ENCODE assay signal across 9 cellular contexts in the genomic region with DNA sequence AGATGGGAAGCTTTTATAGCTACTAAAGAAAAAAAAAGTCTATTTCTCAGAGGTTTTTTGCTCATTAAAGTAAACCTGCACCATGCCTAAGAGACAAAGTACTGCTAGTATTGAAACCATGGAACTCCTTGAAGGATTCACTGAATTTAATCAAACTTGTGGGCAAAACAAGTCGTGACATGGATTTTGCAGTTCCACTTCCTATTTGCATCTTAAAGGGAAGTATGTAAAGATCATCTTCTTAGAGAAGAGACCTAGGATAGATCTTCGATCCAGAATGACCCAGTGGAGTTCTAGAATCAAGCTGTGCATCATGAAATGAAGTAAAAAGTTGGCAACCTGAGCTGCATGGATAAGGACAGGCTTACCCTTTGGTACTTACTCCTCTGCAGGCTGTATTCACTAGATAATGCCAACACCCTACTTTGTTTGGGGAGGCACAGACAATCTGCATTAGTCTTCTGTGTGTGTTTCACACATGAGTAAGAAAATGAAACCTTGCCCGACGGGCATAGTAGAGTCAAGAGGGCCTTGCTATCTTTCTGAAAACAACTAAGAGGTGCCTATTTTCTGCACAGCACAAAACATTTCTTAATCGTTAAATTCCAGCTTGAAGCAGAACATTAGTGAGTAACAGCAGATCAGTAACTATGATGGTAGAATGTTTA. TPM values are rescaled to one million over a fixed set of nuclear protein-coding genes. Genes with fewer than 3 reads are reported as not detected.
DNase-seq lines count a peak whose midpoint lies in the region; TF ChIP-seq lines count a peak whose summit lies in the region.
"Had no signal": no experiment of that assay in that cellular context is flagged by ENCODE, and none has a peak within 500 bp of the region (broad histone marks: within the 10 kb centered on the region; RNA-seq: fewer than 3 reads in every experiment).

No MANE protein-coding gene starts in this region.

- intact Hi-C loops in head of caudate nucleus (cut with DNase I): no loop called here

- in situ Hi-C loops in brain microvascular endothelial cell (cut with HindIII; ENCODE audit: low pct_ligation_motif_present, low sequenced_read_pairs): no loop called here

- TF ChIP-seq CTCF in brain microvascular endothelial cell (IDR thresholded peaks at IDR 0.05; ENCODE audit: low read depth, low read length, missing control alignments) (no peak), osteoblast (IDR thresholded peaks at IDR 0.05; ENCODE audit: extremely low read depth, low read depth, low read length) (no peak)

- DNase-seq in ELR (ENCODE audit: low read depth): peak; percentile 39
- DNase-seq in LHCN-M2 (ENCODE audit: low read depth): peak; percentile 34
- DNase-seq in brain microvascular endothelial cell: no peak
- DNase-seq in osteoblast (ENCODE audit: insufficient read length, low spot score, missing footprints): no peak
- no peak for DNase-seq in head of caudate nucleus
- no peak for DNase-seq in NCI-H2029 (lab: John Stamatoyannopoulos, UW)
- DNase-seq in amniotic stem cell (lab: John Stamatoyannopoulos, UW): no peak
- no peak for DNase-seq in SIG-M5 treated with dmso at 0.1 percent for 504 hours (lab: John Stamatoyannopoulos, UW; ENCODE audit: unreplicated experiment)
- DNase-seq: NCI-H526 had no signal

- no peak overlapping the region for H2AFZ ChIP-seq in osteoblast (ENCODE audit: low read length)

- no peaks in the 10 kb centered on the region for H3K27me3 ChIP-seq in brain microvascular endothelial cell (replicated peaks)
- no peaks in the 10 kb centered on the region for H3K27me3 ChIP-seq in osteoblast (ENCODE audit: insufficient read depth, low read length)

- peak overlapping the region; percentile 29 for H3K4me2 ChIP-seq in osteoblast (ENCODE audit: insufficient read depth, low read length)

- H3K79me2 ChIP-seq in osteoblast (ENCODE audit: insufficient read depth, low read length): no peaks in the 10 kb centered on the region

- H3K27ac ChIP-seq in brain microvascular endothelial cell (no peak overlapping the region), osteoblast (ENCODE audit: low read depth, low read length) (no peak overlapping the region)

- peak overlapping the region; percentile 58 for H3K4me3 ChIP-seq in brain microvascular endothelial cell (ENCODE audit: low read depth, low read length)
- H3K4me3 ChIP-seq in osteoblast (ENCODE audit: insufficient read depth, low read length): no peak overlapping the region

- H3K4me1 ChIP-seq in osteoblast (ENCODE audit: insufficient read depth, low read length): peaks cover 10% of the 10 kb centered on the region

- H3K9me3 ChIP-seq in osteoblast (ENCODE audit: low read depth, low read length): no peaks in the 10 kb centered on the region

- H3K36me3 ChIP-seq in brain microvascular endothelial cell (replicated peaks) (no peaks in the 10 kb centered on the region), osteoblast (ENCODE audit: insufficient read depth, low read length) (no peaks in the 10 kb centered on the region)

- no peaks in the 10 kb centered on the region for H4K20me1 ChIP-seq in osteoblast (ENCODE audit: insufficient read depth, low read length)

RNA-seq across cellular contexts. Expression of a gene that starts 1.9 kb away (rescaled TPM):
- total RNA-seq in LHCN-M2 (2014; rRNA removed): 45.6 and 54.1 TPM in 2 replicates
- polyA plus RNA-seq in LHCN-M2 (2012): 9.2 TPM
- total RNA-seq in osteoblast: 7.4 and 9.8 TPM in 2 replicates

Comparison
In these comparisons a context has a peak if more than half of its experiments do, and no peak if none do; other contexts are left out.
1. DNase-seq: peak in ELR (single experiment) and LHCN-M2 (single experiment); none in brain microvascular endothelial cell (single experiment), osteoblast (single experiment), head of caudate nucleus (0 of 42), NCI-H2029 (single experiment), amniotic stem cell (single experiment) and SIG-M5 treated with dmso at 0.1 percent for 504 hours (single experiment).